28 cellular contexts compared by ENCODE assay signal in the genomic region with DNA sequence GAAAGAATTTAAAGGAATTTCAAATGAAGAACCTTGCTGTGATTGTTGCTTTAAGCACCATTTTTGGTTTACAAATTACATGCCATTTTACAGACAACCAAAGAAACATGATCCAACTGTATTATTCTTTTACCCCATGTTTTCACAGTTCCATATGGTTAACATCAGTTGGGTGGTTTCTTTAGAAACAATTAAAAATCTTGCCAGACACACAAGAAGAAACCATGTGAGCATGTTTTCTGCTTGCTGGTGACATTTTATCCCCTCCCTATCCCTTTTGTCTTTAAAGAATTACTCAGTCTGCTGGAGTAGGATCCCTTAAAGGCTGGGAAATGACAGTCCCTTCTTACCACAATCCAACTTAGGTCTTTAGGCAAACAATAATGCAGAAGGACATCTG.
"Had no signal": no experiment of that assay in that cellular context is flagged by ENCODE, and none has a peak within 500 bp of the region (broad histone marks: within the 10 kb centered on the region; RNA-seq: fewer than 3 reads in every experiment).

No MANE protein-coding gene starts in this region.

- H3K27me3 ChIP-seq: Peyer's patch had no signal

- H3K27me3 Mint-ChIP-seq: activated CD4-positive, alpha-beta T cell treated with anti-CD3 and anti-CD28 coated beads, Interleukin-2, amount 10 ng/mL, durations not matched to agents 24 days and 14 days had no signal

- H3K4me1 ChIP-seq: Peyer's patch had no signal

- ATAC-seq: activated CD8-positive, alpha-beta T cell treated with anti-CD3 and anti-CD28 coated beads, Interleukin-2, amount 10 ng/mL, durations not matched to agents 7 days and 5 days; activated naive CD4-positive, alpha-beta T cell treated with anti-CD3 and anti-CD28 coated beads, Interleukin-2, amount 50 U/mL, for 72 hours; activated T-cell treated with anti-CD3 and anti-CD28 coated beads, Interleukin-2, amount 50 U/mL, for 4 hours; K562; PC-3 had no signal

- H3K27ac ChIP-seq: Peyer's patch, WERI-Rb-1 had no signal

- H3K36me3 ChIP-seq: Peyer's patch, WERI-Rb-1 had no signal

- DNase-seq: activated CD4-positive, alpha-beta T cell treated with anti-CD3 and anti-CD28 coated beads for 1 hour; activated CD4-positive, alpha-beta T cell treated with anti-CD3 and anti-CD28 coated beads, Interleukin-2, amount 10 ng/mL, durations not matched to agents 24 days and 14 days; activated CD4-positive, alpha-beta T cell treated with anti-CD3 and anti-CD28 coated beads, Interleukin-2, amount 50 U/mL, for 48 hours; activated CD4-positive, CD25-positive, alpha-beta regulatory T cell; activated CD8-positive, alpha-beta T cell treated with anti-CD3 and anti-CD28 coated beads, Interleukin-2, amount 10 ng/mL, durations not matched to agents 7 days and 5 days; activated gamma-delta T cell treated with Interleukin-2 at 50 U/mL for 16 hours; activated naive CD4-positive, alpha-beta T cell treated with anti-CD3 and anti-CD28 coated beads for 36 hours; activated T-cell treated with anti-CD3 and anti-CD28 coated beads, Interleukin-2, amount 50 U/mL, for 4 hours; anterior cingulate cortex; caudate nucleus; cerebellar nuclear complex; NCI-H1092 treated with DMSO at 0.1 percent for 48 hours; NCI-H1417 treated with DMSO at 0.1 percent for 48 hours; NCI-H187 treated with DMSO at 0.1 percent for 48 hours; NCI-H2081; NCI-H345; NCI-H524 treated with DMSO at 0.1 percent for 48 hours; NCI-H748 treated with DMSO at 0.1 percent for 48 hours; NK-92 treated with Interleukin-12 subunit alpha and Interleukin-12 subunit beta, amount 100 ng/mL, for 24 hours; PC-3; Peyer's patch; RPMI8226; T1000; WERI-Rb-1 had no signal

- H3K4me3 Mint-ChIP-seq: activated CD4-positive, alpha-beta T cell treated with anti-CD3 and anti-CD28 coated beads, Interleukin-2, amount 10 ng/mL, durations not matched to agents 24 days and 14 days; activated CD8-positive, alpha-beta T cell treated with anti-CD3 and anti-CD28 coated beads, Interleukin-2, amount 10 ng/mL, durations not matched to agents 7 days and 5 days; activated naive CD4-positive, alpha-beta T cell treated with anti-CD3 and anti-CD28 coated beads for 36 hours; activated T-cell treated with anti-CD3 and anti-CD28 coated beads, Interleukin-2, amount 50 U/mL, for 4 hours; activated T-helper 1 cell treated with anti-CD3 and anti-CD28 coated beads, Interleukin-12 subunit alpha, Interleukin-12 subunit beta, Interleukin-2, Interleukin-4 antibody, amounts not matched to agents 30 ng/mL and 10 ng/mL and 1 ng/mL, durations not matched to agents 14 hours and 24 hours and 36 hours; brain had no signal

- H3K4me3 ChIP-seq: K562, Peyer's patch had no signal

- H3K27ac Mint-ChIP-seq: activated CD4-positive, alpha-beta T cell treated with anti-CD3 and anti-CD28 coated beads, Interleukin-2, amount 10 ng/mL, durations not matched to agents 24 days and 14 days; activated CD8-positive, alpha-beta T cell treated with anti-CD3 and anti-CD28 coated beads, Interleukin-2, amount 10 ng/mL, durations not matched to agents 7 days and 5 days; activated naive CD4-positive, alpha-beta T cell treated with anti-CD3 and anti-CD28 coated beads for 36 hours; activated naive CD4-positive, alpha-beta T cell treated with anti-CD3 and anti-CD28 coated beads, Interleukin-2, amount 50 U/mL, for 72 hours; activated T-helper 1 cell treated with anti-CD3 and anti-CD28 coated beads, Interleukin-12 subunit alpha, Interleukin-12 subunit beta, Interleukin-2, Interleukin-4 antibody, amounts not matched to agents 30 ng/mL and 10 ng/mL and 1 ng/mL, durations not matched to agents 14 hours and 24 hours and 36 hours had no signal
